8 cellular contexts compared by ENCODE assay signal in the genomic region with DNA sequence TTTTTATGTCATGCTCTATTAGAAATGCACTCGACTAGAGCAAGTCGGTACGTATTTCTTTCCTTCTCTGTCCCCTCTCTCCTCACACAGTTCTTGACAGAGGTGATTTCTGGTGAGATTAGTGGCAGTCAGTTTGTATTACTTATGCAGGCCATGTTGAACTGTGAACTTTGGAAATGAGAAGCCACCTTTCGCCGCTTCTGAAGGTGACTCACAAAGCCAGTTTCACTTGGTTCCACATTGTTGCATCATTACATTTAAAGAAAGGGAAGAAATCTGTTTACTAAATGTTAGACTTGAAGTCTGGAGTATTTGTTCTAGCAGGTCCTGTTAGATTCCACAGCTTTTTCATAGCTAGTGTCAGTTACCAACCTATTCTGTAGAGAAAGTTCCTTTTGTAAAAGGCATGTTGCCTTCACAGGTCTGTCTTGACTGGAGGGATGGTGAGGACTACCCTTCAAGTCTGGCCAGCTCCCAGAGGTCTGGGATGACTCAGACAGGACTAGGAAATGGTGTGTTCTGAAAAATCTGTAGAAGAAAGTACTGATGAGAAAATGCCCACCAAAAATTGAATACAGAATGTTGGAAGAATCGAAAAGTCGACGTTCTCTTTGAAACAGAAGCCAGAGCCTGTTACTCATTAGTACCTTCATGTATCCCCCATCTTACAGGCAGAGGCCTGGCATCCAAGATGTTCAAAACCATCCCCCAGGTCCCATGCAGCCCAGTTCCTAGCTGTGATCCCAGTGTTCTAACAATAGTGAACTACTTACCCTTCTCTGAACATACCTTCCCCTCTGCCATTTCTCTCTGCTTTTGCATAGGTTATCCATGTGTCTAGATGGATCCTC.
A peak's percentile ranks its signal among the peaks of the same experiment; 100 is the strongest.
DNase-seq lines count a peak whose midpoint lies in the region; ATAC-seq, FAIRE-seq and TF ChIP-seq lines count a peak whose summit lies in the region.

No MANE protein-coding gene starts in this region.

- dilution Hi-C loops in keratinocyte (cut with MboI; ENCODE audit: extremely low pct_ligation_motif_present, low sequenced_read_pairs) = no loop called here

- no peaks in the 10 kb centered on the region for H3K36me3 ChIP-seq in keratinocyte (ENCODE audit: control insufficient read depth in 2 of 2, extremely low read depth in 1 of 2, insufficient read depth in 2 of 2, low read length in 2 of 2)

- TF ChIP-seq CTCF in keratinocyte (optimal IDR thresholded peaks at IDR 0.05 in 1 of 3, IDR thresholded peaks at IDR 0.05 in 1 of 3, conservative IDR thresholded peaks at IDR 0.05 in 1 of 3; ENCODE audit: extremely low read depth in 1 of 3, insufficient read depth in 2 of 3, low read length in 3 of 3) = no peak
- TF ChIP-seq CTCF in lower leg skin (IDR thresholded peaks at IDR 0.05) = no peak

- H3K27ac ChIP-seq in keratinocyte (ENCODE audit: control insufficient read depth, insufficient read depth, low read length) = peak overlapping the region; percentile 97

- no peak for TF ChIP-seq POLR2A in lower leg skin (IDR thresholded peaks at IDR 0.05)

- no peaks in the 10 kb centered on the region for H4K20me1 ChIP-seq in keratinocyte (ENCODE audit: control insufficient read depth, extremely low read depth, insufficient read depth, low read length)

- H3K4me1 ChIP-seq in keratinocyte (ENCODE audit: control insufficient read depth, extremely low read depth, insufficient read depth, low read length) = peaks cover 21% of the 10 kb centered on the region

- H3K4me2 ChIP-seq in keratinocyte (ENCODE audit: control insufficient read depth, extremely low read depth, insufficient read depth, low read depth, low read length) = peak overlapping the region; percentile 65

- H3K9me1 ChIP-seq in keratinocyte (ENCODE audit: control insufficient read depth, extremely low read depth, insufficient read depth, low read length) = no peaks in the 10 kb centered on the region

- no peaks in the 10 kb centered on the region for H3K79me2 ChIP-seq in keratinocyte (ENCODE audit: control insufficient read depth, insufficient read depth, low read length)

- H2AFZ ChIP-seq in keratinocyte (ENCODE audit: control insufficient read depth, low read length) = peak overlapping the region; percentile 53

- ATAC-seq in HG02642 (IDR thresholded peaks at IDR 0.05; ENCODE audit: poor library complexity, unreplicated experiment) = peak; percentile 70

- no peaks in the 10 kb centered on the region for H3K9me3 ChIP-seq in keratinocyte (ENCODE audit: control insufficient read depth, low read depth, low read length)

- FAIRE-seq in keratinocyte (lab: Jason Lieb, UNC) = peak; percentile 48

- intact Hi-C loops in lower leg skin (cut with DNase I; ENCODE audit: low total_unique reads) = no loop called here

- WGBS in lower leg skin, 2 donors = 84 to 85% methylated on average over 8 of the region's 8 CpGs

- no peaks in the 10 kb centered on the region for H3K27me3 ChIP-seq in keratinocyte (ENCODE audit: control insufficient read depth, extremely low read depth, insufficient read depth, low read length)

- H3K9ac ChIP-seq in keratinocyte (ENCODE audit: control insufficient read depth, extremely low read depth, insufficient read depth, low read length) = peak overlapping the region; percentile 53

- peak; percentile 42 for DNase-seq in SIG-M5 treated with dmso at 0.1 percent for 504 hours (lab: John Stamatoyannopoulos, UW; ENCODE audit: unreplicated experiment)
- no peak for DNase-seq in SIG-M5 (lab: John Stamatoyannopoulos, UW)
- peak; percentile 17 for DNase-seq in RKO (ENCODE audit: low spot score)
- DNase-seq in keratinocyte (ENCODE audit: low read depth, low spot score) = peak; percentile 26
- DNase-seq in lower leg skin (ENCODE audit: low spot score in 2 of 2) = no peak
- no peak for DNase-seq in activated CD4-positive, CD25-positive, alpha-beta regulatory T cell treated with anti-CD3 and anti-CD28 coated beads, Interleukin-2, amount 50 U/mL, for 72 hours
- no peak for DNase-seq in Kasumi-1 (lab: John Stamatoyannopoulos, UW)

- no peak overlapping the region for H3K4me3 ChIP-seq in keratinocyte (ENCODE audit: control insufficient read depth in 2 of 3, extremely low read depth in 1 of 3, insufficient read depth in 2 of 3, low read depth in 1 of 3, low read length in 3 of 3)
- H3K4me3 ChIP-seq in lower leg skin (ENCODE audit: low read depth, poor library complexity, severe bottlenecking) = no peak overlapping the region

Comparison
In these comparisons a context has a peak if more than half of its experiments do, and no peak if none do; other contexts are left out.
1. DNase-seq: peak in SIG-M5 treated with dmso at 0.1 percent for 504 hours (single experiment), RKO (single experiment) and keratinocyte (single experiment); none in SIG-M5 (single experiment), lower leg skin (0 of 2), activated CD4-positive, CD25-positive, alpha-beta regulatory T cell treated with anti-CD3 and anti-CD28 coated beads, Interleukin-2, amount 50 U/mL, for 72 hours (single experiment) and Kasumi-1 (0 of 2).